8 cellular contexts compared by ENCODE assay signal in the genomic region with DNA sequence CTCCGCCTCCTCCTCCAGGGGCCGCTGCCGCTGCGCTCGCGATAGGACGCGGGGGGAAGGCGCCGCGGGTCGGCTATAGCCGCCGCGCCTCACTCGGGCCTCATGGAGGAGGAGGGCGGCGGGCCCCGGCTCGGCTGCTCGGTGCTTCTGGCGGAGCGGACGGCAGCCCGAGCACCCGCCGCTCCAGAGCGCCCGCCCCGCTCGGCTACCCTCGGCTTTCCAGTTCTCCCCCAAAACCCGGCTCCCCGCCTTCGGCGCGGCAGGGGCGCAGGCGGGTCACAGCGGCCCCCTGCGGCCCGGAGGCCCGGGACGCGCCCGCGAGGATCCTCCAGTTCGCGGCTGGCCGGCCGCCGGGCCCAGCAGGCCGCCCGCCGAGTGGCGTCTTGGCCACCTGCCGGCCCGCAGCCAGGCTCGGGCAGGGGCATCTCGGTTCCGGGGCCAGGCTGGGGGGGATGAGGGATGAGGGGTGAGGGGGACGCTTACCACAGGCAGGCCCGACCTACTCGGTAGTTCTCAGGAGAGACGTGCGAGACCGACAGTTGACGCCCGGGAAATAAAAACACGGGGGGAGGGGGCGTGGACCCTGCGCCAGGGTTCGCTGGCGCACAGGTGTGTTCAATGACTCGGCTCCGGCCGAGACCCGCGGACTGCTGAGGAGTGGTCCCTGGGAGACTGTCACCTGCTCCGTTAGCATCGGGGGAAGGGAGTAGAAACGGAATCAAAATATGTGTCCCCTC. TPM values are rescaled to one million over a fixed set of nuclear protein-coding genes. Genes with fewer than 3 reads are reported as not detected.
A peak's percentile ranks its signal among the peaks of the same experiment; 100 is the strongest.
DNase-seq lines count a peak whose midpoint lies in the region; ATAC-seq and TF ChIP-seq lines count a peak whose summit lies in the region.

Gene PAIP1, minus strand, starts transcription at position 221 of the 737 bp plus-strand sequence. CDS start 231 bp downstream, outside the sequence.

- POLR2A ChIA-PET in T-cell (lab: Charles Lee), result interaction anchor here in 1 of 2 donors (0.7 kb wide), 1 partner anchor 166 kb away, joined by 3 read pairs; no protein-coding TSS in a partner anchor

- ATAC-seq in HG02623 (IDR thresholded peaks at IDR 0.05; ENCODE audit: unreplicated experiment), result peak; percentile 69
- peak; percentile 83 to 87 (median 86) for ATAC-seq in T-cell (replicated peaks in 1 of 4)
- ATAC-seq in left cardiac atrium, result peak; percentile 92 to 95

- intact Hi-C loops in adrenal gland (cut with DNase I), result loop anchor here in 1 of 2 donors (2.0 kb wide), 1 partner anchor 46 kb away; the partner anchor contains the start of gene NNT
- intact Hi-C loops in left cardiac atrium (cut with DNase I), result loop anchor here in 1 of 2 donors (5.0 kb wide), 1 partner anchor 45 kb away; the partner anchor contains the start of gene NNT
- intact Hi-C loops in prostate gland (cut with DNase I), result loop anchor here (1.0 to 5.0 kb wide), 3 partner anchors 16 to 46 kb away; partner anchors contain the start of genes C5orf34 and NNT

- peaks cover 4 to 5% of the 10 kb centered on the region in 2 donors for H3K27me3 Mint-ChIP-seq in T-cell

- H3K9me3 ChIP-seq in adrenal gland (replicated peaks in 1 of 3) (no peaks in the 10 kb centered on the region), prostate gland (no peaks in the 10 kb centered on the region)

- H3K4me1 Mint-ChIP-seq in T-cell, result peaks cover 7 to 11% (median 7%) of the 10 kb centered on the region in 3 donors

- DNase-seq in NCI-H1092 (lab: John Stamatoyannopoulos, UW), result peak; percentile 73
- peak; percentile 63 to 86 (median 76) for DNase-seq in T-cell
- DNase-seq in adrenal gland, result peak in 6 of 7 donors; percentile 73 to 86 (median 82)
- peak; percentile 87 for DNase-seq in left cardiac atrium
- peak; percentile 73 for DNase-seq in prostate gland (ENCODE audit: low spot score)

- H3K36me3 ChIP-seq in adrenal gland (replicated peaks in 1 of 2) (no peaks in the 10 kb centered on the region), prostate gland (no peaks in the 10 kb centered on the region), urinary bladder (ENCODE audit: insufficient read depth) (no peaks in the 10 kb centered on the region)

- no peaks in the 10 kb centered on the region for H3K27me3 ChIP-seq in adrenal gland
- H3K27me3 ChIP-seq in prostate gland (replicated peaks; ENCODE audit: insufficient read depth), result no peaks in the 10 kb centered on the region

- CTCF ChIA-PET in T-cell (lab: Charles Lee), result interaction anchor here (0.6 to 1.0 kb wide), 4 partner anchors 46 to 436 kb away, joined by 3 to 10 read pairs (median 4); partner anchors contain the start of genes NNT (in 1 of the 2) and TMEM267 (in 1 of the 2)

- peak within 1 kb of the TSS; percentile 97 for H3K27ac Mint-ChIP-seq in T-cell

- H3K4me3 ChIP-seq in GM12875 (ENCODE audit: low read depth, low read length) (peak within 1 kb of the TSS; percentile 94), adrenal gland (peak within 1 kb of the TSS; percentile 16 to 86 (median 44)), prostate gland (peak within 1 kb of the TSS; percentile 70 to 85), urinary bladder (ENCODE audit: low read depth, low read length) (peak within 1 kb of the TSS; percentile 91)

- peak within 1 kb of the TSS in 2 of 3 donors; percentile 90 to 92 for H3K4me3 Mint-ChIP-seq in T-cell

- H3K27ac ChIP-seq in adrenal gland (peak within 1 kb of the TSS; percentile 32 to 99 (median 93)), prostate gland (peak within 1 kb of the TSS; percentile 93 to 97), urinary bladder (ENCODE audit: low read depth) (peak within 1 kb of the TSS; percentile 96)

- H3K4me1 ChIP-seq in adrenal gland (replicated peaks in 1 of 2) (peaks cover 15 to 36% of the 10 kb centered on the region in 2 donors), prostate gland (replicated peaks) (no peaks in the 10 kb centered on the region), urinary bladder (ENCODE audit: insufficient read depth) (no peaks in the 10 kb centered on the region)

- H3K36me3 Mint-ChIP-seq in T-cell, result peaks cover 4% of the 10 kb centered on the region

- 1 to 25% (median 2%) methylated on average over 2 to 82 of the region's 82 CpGs for WGBS in adrenal gland, 4 donors
- 3% methylated on average over 46 of the region's 82 CpGs for WGBS in prostate gland
- WGBS in urinary bladder, result 1% methylated on average over 82 of the region's 82 CpGs

- no peaks in the 10 kb centered on the region for H3K9me3 Mint-ChIP-seq in T-cell

- TF ChIP-seq POLR2A in adrenal gland (IDR thresholded peaks at IDR 0.05) (peak; percentile 52 to 67), prostate gland (IDR thresholded peaks at IDR 0.05) (peak; percentile 22)

- TF ChIP-seq CTCF in GM12875 (IDR thresholded peaks at IDR 0.05; ENCODE audit: borderline replicate concordance, insufficient read depth, low read depth, low read length), result peak; percentile 68
- peak in 4 of 6 experiments; percentile 28 to 72 (median 63) for TF ChIP-seq CTCF in adrenal gland (IDR thresholded peaks at IDR 0.05)
- peak; percentile 48 to 71 (median 55) for TF ChIP-seq CTCF in prostate gland (IDR thresholded peaks at IDR 0.05)

RNA-seq across cellular contexts. Expression of gene PAIP1, which starts in this region (rescaled TPM):
- total RNA-seq in T-cell (10 to 100 TPM; 28.8 to 44.9 (median 35.0) TPM), adrenal gland (100 to 1,000 TPM in 1 of 8 donors, 10 to 100 TPM in 7; 74.3 to 262 (median 84.6) TPM), left cardiac atrium (10 to 100 TPM; 80.6 to 91.8 TPM), prostate gland (100 to 1,000 TPM in 1 of 2 donors, 10 to 100 TPM in 1; 84.6 to 150 TPM), urinary bladder (104 TPM)
- polyA plus RNA-seq in adrenal gland (100 to 1,000 TPM in 1 of 3 donors, 10 to 100 TPM in 2; 54.8 to 122 (median 66.2) TPM), urinary bladder (75.2 TPM)

Comparison
In these comparisons a context has a peak if more than half of its experiments do, and no peak if none do; other contexts are left out.
1. Peak in every context shown above with its lines: DNase-seq, ATAC-seq, H3K4me3 ChIP-seq and H3K27ac ChIP-seq.
2. H3K4me3 ChIP-seq: peak in every context shown above with its lines; median percentile 94 in GM12875; 91 in urinary bladder; 78 in prostate gland; 44 in adrenal gland.